ENCODE assay signal across 8 cellular contexts in the genomic region with DNA sequence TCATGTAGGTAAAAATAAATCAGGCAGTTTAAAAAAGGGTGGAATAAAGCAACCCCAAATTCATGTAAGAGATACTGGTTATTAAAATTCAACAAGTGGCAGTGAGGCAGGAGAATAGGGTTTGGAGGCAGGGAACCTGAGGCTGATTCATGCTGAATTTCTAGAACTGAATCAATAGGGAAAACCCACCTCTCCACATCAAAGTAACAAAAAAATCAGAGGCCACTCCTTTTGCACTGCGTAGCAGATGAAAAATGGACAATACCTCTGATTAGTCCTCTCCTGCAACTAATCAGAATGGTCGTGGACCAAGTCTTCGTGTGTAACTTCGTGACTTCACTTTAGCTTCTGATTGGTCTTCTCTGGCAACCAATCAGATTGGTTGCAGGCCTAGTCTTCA.
"Had no signal": no experiment of that assay in that cellular context is flagged by ENCODE, and none has a peak within 500 bp of the region (broad histone marks: within the 10 kb centered on the region; RNA-seq: fewer than 3 reads in every experiment).

No MANE protein-coding gene starts in this region.

- H3K4me3 Mint-ChIP-seq: GM23338, HFFc6 had no signal

- H2AFZ ChIP-seq: GM23338 had no signal

- H3K36me3 ChIP-seq: HAP-1 had no signal

- DNase-seq: HFFc6, IMR-90, KG1 had no signal

- ATAC-seq: HCT116, K562 had no signal

- H3K9me3 ChIP-seq: HAP-1 had no signal

- FAIRE-seq: HTR-8/SVneo, K562 had no signal

- H3K27ac Mint-ChIP-seq: GM23338, HFFc6 had no signal

- H3K4me1 Mint-ChIP-seq: GM23338 had no signal

- H3K4me2 ChIP-seq: GM23338 had no signal

- H3K4me3 ChIP-seq: GM23338, HAP-1, K562 had no signal

- H3K4me1 ChIP-seq: HAP-1 had no signal
